Comparison of ENCODE assay signal across 7 cellular contexts in genomic region chr1:161139765-161140164, GRCh38. TPM values are rescaled to one million over a fixed set of nuclear protein-coding genes. Genes with fewer than 3 reads are reported as not detected.
DNase-seq lines count a peak whose midpoint lies in the region; ATAC-seq and TF ChIP-seq lines count a peak whose summit lies in the region.

No MANE protein-coding gene starts in this region.

- peaks cover 0 to 4% (median 0%) of the 10 kb centered on the region in 5 donors for H3K36me3 Mint-ChIP-seq in naive thymus-derived CD4-positive, alpha-beta T cell

- H3K9me3 ChIP-seq in naive thymus-derived CD4-positive, alpha-beta T cell (ENCODE audit: control insufficient read depth in 2 of 3, low read length in 3 of 3): no peaks in the 10 kb centered on the region

- no peaks in the 10 kb centered on the region for H3K27me3 Mint-ChIP-seq in naive thymus-derived CD4-positive, alpha-beta T cell

- peak; percentile 73 for ATAC-seq in naive thymus-derived CD4-positive, alpha-beta T cell
- ATAC-seq in GM19452 (IDR thresholded peaks at IDR 0.05; ENCODE audit: unreplicated experiment): no peak

- no peaks in the 10 kb centered on the region for H3K4me1 ChIP-seq in naive thymus-derived CD4-positive, alpha-beta T cell (ENCODE audit: control insufficient read depth in 2 of 2, insufficient read depth in 2 of 2, low read length in 2 of 2)

- no peaks in the 10 kb centered on the region for H3K36me3 ChIP-seq in naive thymus-derived CD4-positive, alpha-beta T cell (ENCODE audit: control insufficient read depth in 2 of 3, insufficient read depth in 3 of 3, low read length in 3 of 3)

- TF ChIP-seq CTCF in HL-60 (IDR thresholded peaks at IDR 0.05; ENCODE audit: insufficient read depth, low read length): peak; percentile 18

- peak overlapping the region in 1 of 9 donors; percentile 54 for H3K27ac Mint-ChIP-seq in naive thymus-derived CD4-positive, alpha-beta T cell

- no peaks in the 10 kb centered on the region for H3K27me3 ChIP-seq in HL-60 (ENCODE audit: insufficient read depth, poor library complexity, severe bottlenecking)
- no peaks in the 10 kb centered on the region for H3K27me3 ChIP-seq in naive thymus-derived CD4-positive, alpha-beta T cell (ENCODE audit: control insufficient read depth in 2 of 2, insufficient read depth in 2 of 2, low read length in 2 of 2)

- H3K9me3 Mint-ChIP-seq in naive thymus-derived CD4-positive, alpha-beta T cell: no peaks in the 10 kb centered on the region

- H3K4me3 Mint-ChIP-seq in naive thymus-derived CD4-positive, alpha-beta T cell: no peak overlapping the region

- H3K4me3 ChIP-seq in HL-60 (replicated peaks; ENCODE audit: insufficient read depth, low read length): no peak overlapping the region
- H3K4me3 ChIP-seq in naive thymus-derived CD4-positive, alpha-beta T cell (ENCODE audit: low read length): no peak overlapping the region

- in situ Hi-C loops in SK-MEL-5 (cut with HindIII; ENCODE audit: low pct_unique_long_range_greater_than_20kb, low sequenced_read_pairs): no loop called here

- POLR2A ChIA-PET in naive thymus-derived CD4-positive, alpha-beta T cell (lab: Charles Lee): interaction anchor here (0.9 to 1.3 kb wide), 4 partner anchors 14 to 70 kb away, joined by 3 to 6 read pairs (median 4); partner anchors contain the start of genes ARHGAP30, PPOX and UFC1

- peaks cover 4 to 17% (median 10%) of the 10 kb centered on the region in 7 donors for H3K4me1 Mint-ChIP-seq in naive thymus-derived CD4-positive, alpha-beta T cell

- H3K27ac ChIP-seq in HL-60 (replicated peaks): no peak overlapping the region
- no peak overlapping the region for H3K27ac ChIP-seq in naive thymus-derived CD4-positive, alpha-beta T cell (ENCODE audit: low read depth, low read length)

- DNase-seq in DMS53 (lab: John Stamatoyannopoulos, UW) (peak; percentile 68), HL-60 (ENCODE audit: low read depth in 1 of 2, low spot score in 1 of 2) (peak in 1 of 2 experiments; percentile 66), SK-MEL-5 (ENCODE audit: low read depth, low spot score) (peak; percentile 63), GM19240 (ENCODE audit: insufficient read length, low spot score) (no peak)
- DNase-seq in effector CD4-positive, alpha-beta T cell: peak; percentile 35
- peak in 5 of 9 donors; percentile 40 to 58 (median 50) for DNase-seq in naive thymus-derived CD4-positive, alpha-beta T cell

- intact Hi-C loops in naive thymus-derived CD4-positive, alpha-beta T cell (cut with micrococcal nuclease): loop anchor here (1.0 to 10.0 kb wide), 9 partner anchors 41 to 795 kb away; partner anchors contain the start of genes COPA (in 1 of the 2), KLHDC9 (in 1 of the 2) and NCSTN (in 1 of the 2)

- CTCF ChIA-PET in naive thymus-derived CD4-positive, alpha-beta T cell (lab: Charles Lee): interaction anchor here (0.6 to 2.7 kb wide), 6 partner anchors 42 to 741 kb away, joined by 3 to 19 read pairs (median 6); partner anchors contain the start of genes ARHGAP30, KLHDC9 and USF1

RNA-seq across cellular contexts. Expression of gene DEDD, which starts 7.3 kb away (rescaled TPM):
- 18.8 and 22.8 TPM in 2 replicates for total RNA-seq in SK-MEL-5 (2014; rRNA removed; shearing (Covaris generic))
- polyA plus RNA-seq in SK-MEL-5 (2015; cell fraction: cytosol; rRNA removed): 24.5 and 30.7 TPM in 2 replicates
- polyA plus RNA-seq in SK-MEL-5 (2015; cell fraction: nucleus; rRNA removed): 34.1 and 40.3 TPM in 2 replicates
- 10 to 100 TPM; 34.3 to 43.0 (median 36.0) TPM for total RNA-seq in naive thymus-derived CD4-positive, alpha-beta T cell
- 10 to 100 TPM; 34.0 to 48.7 TPM for polyA plus RNA-seq in naive thymus-derived CD4-positive, alpha-beta T cell

RNA-seq across cellular contexts. Expression of gene UFC1, which starts 14.0 kb away (rescaled TPM):
- total RNA-seq in SK-MEL-5 (2014; rRNA removed; shearing (Covaris generic)): 87.4 and 89.2 TPM in 2 replicates
- polyA plus RNA-seq in SK-MEL-5 (2015; cell fraction: cytosol; rRNA removed): 62.9 and 79.5 TPM in 2 replicates
- polyA plus RNA-seq in SK-MEL-5 (2015; cell fraction: nucleus; rRNA removed): 20.3 and 34.0 TPM in 2 replicates
- total RNA-seq in naive thymus-derived CD4-positive, alpha-beta T cell: 100 to 1,000 TPM in 2 of 5 experiments, 10 to 100 TPM in 3; 83.7 to 116 (median 98.9) TPM
- 100 to 1,000 TPM; 129 to 132 TPM for polyA plus RNA-seq in naive thymus-derived CD4-positive, alpha-beta T cell

RNA-seq across cellular contexts. Expression of gene USP21, which starts 19.5 kb away (rescaled TPM):
- total RNA-seq in SK-MEL-5 (2014; rRNA removed; shearing (Covaris generic)): 4.0 and 4.7 TPM in 2 replicates
- polyA plus RNA-seq in SK-MEL-5 (2015; cell fraction: cytosol; rRNA removed): 29.5 and 32.1 TPM in 2 replicates
- polyA plus RNA-seq in SK-MEL-5 (2015; cell fraction: nucleus; rRNA removed): 152 and 166 TPM in 2 replicates
- 10 to 100 TPM; 36.0 to 66.0 (median 38.6) TPM for total RNA-seq in naive thymus-derived CD4-positive, alpha-beta T cell
- polyA plus RNA-seq in naive thymus-derived CD4-positive, alpha-beta T cell: 10 to 100 TPM; 15.2 to 35.0 TPM

RNA-seq across cellular contexts. Expression of gene NIT1, which starts 21.9 kb away (rescaled TPM):
- 23.5 and 27.2 TPM in 2 replicates for total RNA-seq in SK-MEL-5 (2014; rRNA removed; shearing (Covaris generic))
- polyA plus RNA-seq in SK-MEL-5 (2015; cell fraction: cytosol; rRNA removed): 27.9 and 28.7 TPM in 2 replicates
- 345 and 405 TPM in 2 replicates for polyA plus RNA-seq in SK-MEL-5 (2015; cell fraction: nucleus; rRNA removed)
- total RNA-seq in naive thymus-derived CD4-positive, alpha-beta T cell: 10 to 100 TPM; 23.3 to 49.6 (median 41.8) TPM
- 10 to 100 TPM; 14.1 to 28.4 TPM for polyA plus RNA-seq in naive thymus-derived CD4-positive, alpha-beta T cell

RNA-seq across cellular contexts. Expression of gene PFDN2, which starts 21.9 kb away (rescaled TPM):
- 84.1 and 92.3 TPM in 2 replicates for total RNA-seq in SK-MEL-5 (2014; rRNA removed; shearing (Covaris generic))
- polyA plus RNA-seq in SK-MEL-5 (2015; cell fraction: cytosol; rRNA removed): 120 and 182 TPM in 2 replicates
- polyA plus RNA-seq in SK-MEL-5 (2015; cell fraction: nucleus; rRNA removed): 8.8 and 18.9 TPM in 2 replicates
- 10 to 100 TPM; 32.0 to 67.9 (median 34.0) TPM for total RNA-seq in naive thymus-derived CD4-positive, alpha-beta T cell
- 10 to 100 TPM; 66.6 to 84.0 TPM for polyA plus RNA-seq in naive thymus-derived CD4-positive, alpha-beta T cell
